ENCODE assay signal across 1 cellular context in the genomic region with DNA sequence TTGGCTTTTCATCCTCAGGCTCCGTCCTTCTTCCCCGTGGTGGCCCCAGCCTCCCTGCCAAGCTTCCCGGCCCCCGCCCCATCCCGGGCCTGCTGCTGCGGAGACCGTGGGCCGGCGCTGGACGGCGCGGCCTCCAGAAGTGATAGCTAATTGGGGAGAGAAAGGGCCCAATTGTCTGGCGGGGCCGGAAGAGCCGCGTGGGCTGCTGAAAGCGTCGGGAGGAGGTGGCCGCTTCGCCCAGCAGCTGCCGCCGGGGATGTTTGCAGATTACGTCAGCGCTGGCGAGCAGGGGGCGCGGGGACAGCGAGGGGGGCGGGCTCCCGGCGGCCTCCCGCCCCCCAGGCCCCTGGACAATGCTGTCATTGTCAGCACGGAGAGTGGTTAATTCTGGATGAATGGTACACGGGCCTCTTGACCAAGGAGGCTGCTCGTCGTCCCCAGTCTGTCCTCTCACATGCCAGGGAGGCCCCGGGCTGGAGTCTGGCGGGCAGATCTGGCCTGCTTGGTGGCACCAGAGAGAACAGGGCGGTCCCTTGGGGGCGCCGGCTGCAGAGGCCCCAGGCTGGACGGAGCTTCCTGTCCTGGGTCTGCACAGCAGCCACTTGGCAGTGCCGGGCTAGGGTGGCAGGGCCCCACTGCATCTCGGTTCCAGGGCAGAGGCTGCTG.
TF ChIP-seq lines count a peak whose summit lies in the region.

No MANE protein-coding gene starts in this region.

TF ChIP-seq in GM23338, 12 proteins besides CTCF, POLR2A, EP300 and RAD21 (continued from another document):
- TF ChIP-seq, protein P1, sequence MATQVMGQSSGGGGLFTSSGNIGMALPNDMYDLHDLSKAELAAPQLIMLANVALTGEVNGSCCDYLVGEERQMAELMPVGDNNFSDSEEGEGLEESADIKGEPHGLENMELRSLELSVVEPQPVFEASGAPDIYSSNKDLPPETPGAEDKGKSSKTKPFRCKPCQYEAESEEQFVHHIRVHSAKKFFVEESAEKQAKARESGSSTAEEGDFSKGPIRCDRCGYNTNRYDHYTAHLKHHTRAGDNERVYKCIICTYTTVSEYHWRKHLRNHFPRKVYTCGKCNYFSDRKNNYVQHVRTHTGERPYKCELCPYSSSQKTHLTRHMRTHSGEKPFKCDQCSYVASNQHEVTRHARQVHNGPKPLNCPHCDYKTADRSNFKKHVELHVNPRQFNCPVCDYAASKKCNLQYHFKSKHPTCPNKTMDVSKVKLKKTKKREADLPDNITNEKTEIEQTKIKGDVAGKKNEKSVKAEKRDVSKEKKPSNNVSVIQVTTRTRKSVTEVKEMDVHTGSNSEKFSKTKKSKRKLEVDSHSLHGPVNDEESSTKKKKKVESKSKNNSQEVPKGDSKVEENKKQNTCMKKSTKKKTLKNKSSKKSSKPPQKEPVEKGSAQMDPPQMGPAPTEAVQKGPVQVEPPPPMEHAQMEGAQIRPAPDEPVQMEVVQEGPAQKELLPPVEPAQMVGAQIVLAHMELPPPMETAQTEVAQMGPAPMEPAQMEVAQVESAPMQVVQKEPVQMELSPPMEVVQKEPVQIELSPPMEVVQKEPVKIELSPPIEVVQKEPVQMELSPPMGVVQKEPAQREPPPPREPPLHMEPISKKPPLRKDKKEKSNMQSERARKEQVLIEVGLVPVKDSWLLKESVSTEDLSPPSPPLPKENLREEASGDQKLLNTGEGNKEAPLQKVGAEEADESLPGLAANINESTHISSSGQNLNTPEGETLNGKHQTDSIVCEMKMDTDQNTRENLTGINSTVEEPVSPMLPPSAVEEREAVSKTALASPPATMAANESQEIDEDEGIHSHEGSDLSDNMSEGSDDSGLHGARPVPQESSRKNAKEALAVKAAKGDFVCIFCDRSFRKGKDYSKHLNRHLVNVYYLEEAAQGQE (IDR thresholded peaks at IDR 0.05; ENCODE audit: unreplicated experiment), result no peak
- no peak for TF ChIP-seq STAT1 (IDR thresholded peaks at IDR 0.05; ENCODE audit: unreplicated experiment)
- TF ChIP-seq ZNF114 (CRISPR knock-in tag; IDR thresholded peaks at IDR 0.05), result no peak
- no peak for TF ChIP-seq JUNB (IDR thresholded peaks at IDR 0.05; ENCODE audit: unreplicated experiment)
- TF ChIP-seq NANOG (IDR thresholded peaks at IDR 0.05; ENCODE audit: borderline replicate concordance), result no peak
